In genomic region chr6:162343902-162344226, GRCh38 we compare ENCODE assay signal across 17 cellular contexts.
A peak's percentile ranks its signal among the peaks of the same experiment; 100 is the strongest.
DNase-seq lines count a peak whose midpoint lies in the region; ATAC-seq and TF ChIP-seq lines count a peak whose summit lies in the region.
"Had no signal": no experiment of that assay in that cellular context is flagged by ENCODE, and none has a peak within 500 bp of the region (broad histone marks: within the 10 kb centered on the region; RNA-seq: fewer than 3 reads in every experiment).

No MANE protein-coding gene starts in this region.

- no peaks in the 10 kb centered on the region for H3K4me1 Mint-ChIP-seq in activated CD4-positive, alpha-beta T cell treated with anti-CD3 and anti-CD28 coated beads, Interleukin-2, amount 10 ng/mL, durations not matched to agents 7 days and 5 days
- H3K4me1 Mint-ChIP-seq: activated T-helper 17 cell treated with anti-CD3 and anti-CD28 coated beads, Interleukin-2, amount 50 U/mL, for 72 hours; memory B cell; nephron progenitor cell had no signal

- H3K27me3 Mint-ChIP-seq in activated CD4-positive, alpha-beta T cell treated with anti-CD3 and anti-CD28 coated beads, Interleukin-2, amount 10 ng/mL, durations not matched to agents 7 days and 5 days = no peaks in the 10 kb centered on the region
- H3K27me3 Mint-ChIP-seq: activated T-helper 17 cell treated with anti-CD3 and anti-CD28 coated beads, Interleukin-2, amount 50 U/mL, for 72 hours; memory B cell had no signal

- H3K4me3 ChIP-seq in AG10803 (ENCODE audit: low read length) = no peak overlapping the region
- H3K4me3 ChIP-seq: adrenal gland, SJCRH30, stomach had no signal

- CTCF ChIA-PET in activated CD4-positive, alpha-beta T cell treated with anti-CD3 and anti-CD28 coated beads, Interleukin-2, amount 10 ng/mL, durations not matched to agents 7 days and 5 days (lab: Charles Lee) = interaction anchor here (0.6 kb wide), 1 partner anchor 530 kb away, joined by 3 read pairs; no protein-coding TSS in a partner anchor

- H3K27ac Mint-ChIP-seq in activated CD4-positive, alpha-beta T cell treated with anti-CD3 and anti-CD28 coated beads, Interleukin-2, amount 10 ng/mL, durations not matched to agents 7 days and 5 days = no peak overlapping the region
- H3K27ac Mint-ChIP-seq: activated T-helper 17 cell treated with anti-CD3 and anti-CD28 coated beads, Interleukin-2, amount 50 U/mL, for 72 hours; memory B cell; nephron progenitor cell had no signal

- H3K4me3 Mint-ChIP-seq in activated CD4-positive, alpha-beta T cell treated with anti-CD3 and anti-CD28 coated beads, Interleukin-2, amount 10 ng/mL, durations not matched to agents 7 days and 5 days = no peak overlapping the region
- H3K4me3 Mint-ChIP-seq: activated T-helper 17 cell treated with anti-CD3 and anti-CD28 coated beads, Interleukin-2, amount 50 U/mL, for 72 hours; memory B cell; nephron progenitor cell had no signal

- no peak for TF ChIP-seq CTCF in AG10803 (conservative IDR thresholded peaks at IDR 0.05; ENCODE audit: low read length)

- H3K36me3 Mint-ChIP-seq in activated CD4-positive, alpha-beta T cell treated with anti-CD3 and anti-CD28 coated beads, Interleukin-2, amount 10 ng/mL, durations not matched to agents 7 days and 5 days (ENCODE audit: low read depth) = no peaks in the 10 kb centered on the region

- POLR2A ChIA-PET in activated CD4-positive, alpha-beta T cell treated with anti-CD3 and anti-CD28 coated beads, Interleukin-2, amount 10 ng/mL, durations not matched to agents 7 days and 5 days (lab: Charles Lee) = no interaction called here

- DNase-seq in AG10803 (ENCODE audit: low read depth) = peak; percentile 36
- peak; percentile 32 for DNase-seq in HS-5 (ENCODE audit: low read depth)
- peak; percentile 42 for DNase-seq in cerebellum (ENCODE audit: low spot score)
- DNase-seq in medulla oblongata (ENCODE audit: extremely low spot score) = peak; percentile 28
- no peak for DNase-seq in SW480 (ENCODE audit: low spot score)
- DNase-seq in activated CD4-positive, alpha-beta T cell treated with anti-CD3 and anti-CD28 coated beads, Interleukin-2, amount 10 ng/mL, durations not matched to agents 7 days and 5 days = no peak
- DNase-seq: activated CD4-positive, CD25-positive, alpha-beta regulatory T cell; foreskin keratinocyte; NCI-H146; nephron progenitor cell; SJCRH30; stomach had no signal

- ATAC-seq in GM19455 (IDR thresholded peaks at IDR 0.05; ENCODE audit: unreplicated experiment) = no peak
- no peak for ATAC-seq in HG02970 (IDR thresholded peaks at IDR 0.05; ENCODE audit: low FRiP score, unreplicated experiment)
- ATAC-seq: activated T-helper 17 cell treated with anti-CD3 and anti-CD28 coated beads, Interleukin-2, amount 50 U/mL, for 72 hours had no signal

- H3K9me3 Mint-ChIP-seq in activated CD4-positive, alpha-beta T cell treated with anti-CD3 and anti-CD28 coated beads, Interleukin-2, amount 10 ng/mL, durations not matched to agents 7 days and 5 days = peaks cover 9% of the 10 kb centered on the region
- H3K9me3 Mint-ChIP-seq: activated T-helper 17 cell treated with anti-CD3 and anti-CD28 coated beads, Interleukin-2, amount 50 U/mL, for 72 hours had no signal

Comparison
In these comparisons a context has a peak if more than half of its experiments do, and no peak if none do; other contexts are left out.
1. DNase-seq: peak in AG10803 (single experiment), HS-5 (single experiment), cerebellum (single experiment) and medulla oblongata (single experiment); none in SW480 (single experiment) and activated CD4-positive, alpha-beta T cell treated with anti-CD3 and anti-CD28 coated beads, Interleukin-2, amount 10 ng/mL, durations not matched to agents 7 days and 5 days (single experiment).